2 cellular contexts compared by ENCODE assay signal in the genomic region with DNA sequence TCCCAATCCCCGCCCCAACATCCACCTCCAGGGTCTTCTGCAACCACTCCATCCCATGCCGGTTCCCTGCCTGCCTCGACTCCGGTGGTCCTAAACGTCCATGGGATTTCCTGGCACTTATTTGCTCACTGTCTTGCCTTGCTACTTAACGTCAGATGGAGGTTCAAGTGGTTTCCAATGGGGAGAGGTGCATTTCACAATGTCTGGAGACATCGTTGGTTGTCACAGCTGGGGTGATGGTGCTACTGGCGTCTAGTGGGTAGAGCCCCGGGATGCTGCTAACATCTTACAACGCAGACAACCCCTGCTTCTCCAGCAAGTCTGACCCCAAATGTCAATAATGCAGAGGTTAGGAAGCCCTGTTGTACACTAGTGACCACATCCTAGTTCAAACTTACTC.
A peak's percentile ranks its signal among the peaks of the same experiment; 100 is the strongest.
TF ChIP-seq lines count a peak whose summit lies in the region.

No MANE protein-coding gene starts in this region.

TF ChIP-seq in IMR-90, 13 proteins besides CTCF, POLR2A, EP300 and RAD21:
- TF ChIP-seq CEBPB (IDR thresholded peaks at IDR 0.05; ENCODE audit: low read depth, low read length) (peak; percentile 71), MAZ (IDR thresholded peaks at IDR 0.05; ENCODE audit: borderline replicate concordance, low read depth, low read length) (no peak)

TF ChIP-seq in K562, 482 proteins besides CTCF, POLR2A, EP300 and RAD21:
- TF ChIP-seq TGIF2 (CRISPR knock-in tag; IDR thresholded peaks at IDR 0.05) (no peak), ZBTB17 (CRISPR knock-in tag; IDR thresholded peaks at IDR 0.05) (no peak), SMARCB1 (IDR thresholded peaks at IDR 0.05; ENCODE audit: insufficient read length, low read depth) (no peak), CEBPB (tag; IDR thresholded peaks at IDR 0.05) (peak; percentile 86), TCFL5 (CRISPR knock-in tag; conservative IDR thresholded peaks at IDR 0.05) (no peak), POLR3G (IDR thresholded peaks at IDR 0.05; ENCODE audit: extremely low read depth, insufficient read length, insufficient replicate concordance) (no peak), CEBPG (CRISPR knock-in tag; IDR thresholded peaks at IDR 0.05) (no peak), CEBPG (tag; conservative IDR thresholded peaks at IDR 0.05 in 1 of 2, IDR thresholded peaks at IDR 0.05 in 1 of 2) (peak in 1 of 2 experiments; percentile 43; a peak in 1 of 4 replicates)
- TF ChIP-seq, protein P1, sequence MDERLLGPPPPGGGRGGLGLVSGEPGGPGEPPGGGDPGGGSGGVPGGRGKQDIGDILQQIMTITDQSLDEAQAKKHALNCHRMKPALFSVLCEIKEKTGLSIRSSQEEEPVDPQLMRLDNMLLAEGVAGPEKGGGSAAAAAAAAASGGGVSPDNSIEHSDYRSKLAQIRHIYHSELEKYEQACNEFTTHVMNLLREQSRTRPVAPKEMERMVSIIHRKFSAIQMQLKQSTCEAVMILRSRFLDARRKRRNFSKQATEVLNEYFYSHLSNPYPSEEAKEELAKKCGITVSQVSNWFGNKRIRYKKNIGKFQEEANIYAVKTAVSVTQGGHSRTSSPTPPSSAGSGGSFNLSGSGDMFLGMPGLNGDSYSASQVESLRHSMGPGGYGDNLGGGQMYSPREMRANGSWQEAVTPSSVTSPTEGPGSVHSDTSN (CRISPR knock-in tag; IDR thresholded peaks at IDR 0.05; ENCODE audit: low read depth) = no peak
- TF ChIP-seq, protein P1 (tag; conservative IDR thresholded peaks at IDR 0.05; ENCODE audit: low read depth) = no peak
- TF ChIP-seq, protein P2, sequence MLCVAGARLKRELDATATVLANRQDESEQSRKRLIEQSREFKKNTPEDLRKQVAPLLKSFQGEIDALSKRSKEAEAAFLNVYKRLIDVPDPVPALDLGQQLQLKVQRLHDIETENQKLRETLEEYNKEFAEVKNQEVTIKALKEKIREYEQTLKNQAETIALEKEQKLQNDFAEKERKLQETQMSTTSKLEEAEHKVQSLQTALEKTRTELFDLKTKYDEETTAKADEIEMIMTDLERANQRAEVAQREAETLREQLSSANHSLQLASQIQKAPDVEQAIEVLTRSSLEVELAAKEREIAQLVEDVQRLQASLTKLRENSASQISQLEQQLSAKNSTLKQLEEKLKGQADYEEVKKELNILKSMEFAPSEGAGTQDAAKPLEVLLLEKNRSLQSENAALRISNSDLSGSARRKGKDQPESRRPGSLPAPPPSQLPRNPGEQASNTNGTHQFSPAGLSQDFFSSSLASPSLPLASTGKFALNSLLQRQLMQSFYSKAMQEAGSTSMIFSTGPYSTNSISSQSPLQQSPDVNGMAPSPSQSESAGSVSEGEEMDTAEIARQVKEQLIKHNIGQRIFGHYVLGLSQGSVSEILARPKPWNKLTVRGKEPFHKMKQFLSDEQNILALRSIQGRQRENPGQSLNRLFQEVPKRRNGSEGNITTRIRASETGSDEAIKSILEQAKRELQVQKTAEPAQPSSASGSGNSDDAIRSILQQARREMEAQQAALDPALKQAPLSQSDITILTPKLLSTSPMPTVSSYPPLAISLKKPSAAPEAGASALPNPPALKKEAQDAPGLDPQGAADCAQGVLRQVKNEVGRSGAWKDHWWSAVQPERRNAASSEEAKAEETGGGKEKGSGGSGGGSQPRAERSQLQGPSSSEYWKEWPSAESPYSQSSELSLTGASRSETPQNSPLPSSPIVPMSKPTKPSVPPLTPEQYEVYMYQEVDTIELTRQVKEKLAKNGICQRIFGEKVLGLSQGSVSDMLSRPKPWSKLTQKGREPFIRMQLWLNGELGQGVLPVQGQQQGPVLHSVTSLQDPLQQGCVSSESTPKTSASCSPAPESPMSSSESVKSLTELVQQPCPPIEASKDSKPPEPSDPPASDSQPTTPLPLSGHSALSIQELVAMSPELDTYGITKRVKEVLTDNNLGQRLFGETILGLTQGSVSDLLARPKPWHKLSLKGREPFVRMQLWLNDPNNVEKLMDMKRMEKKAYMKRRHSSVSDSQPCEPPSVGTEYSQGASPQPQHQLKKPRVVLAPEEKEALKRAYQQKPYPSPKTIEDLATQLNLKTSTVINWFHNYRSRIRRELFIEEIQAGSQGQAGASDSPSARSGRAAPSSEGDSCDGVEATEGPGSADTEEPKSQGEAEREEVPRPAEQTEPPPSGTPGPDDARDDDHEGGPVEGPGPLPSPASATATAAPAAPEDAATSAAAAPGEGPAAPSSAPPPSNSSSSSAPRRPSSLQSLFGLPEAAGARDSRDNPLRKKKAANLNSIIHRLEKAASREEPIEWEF (CRISPR knock-in tag; IDR thresholded peaks at IDR 0.05) = no peak
